8 cellular contexts compared by ENCODE assay signal in genomic region chr14:66508846-66509621, GRCh38. TPM values are rescaled to one million over a fixed set of nuclear protein-coding genes. Genes with fewer than 3 reads are reported as not detected.
A peak's percentile ranks its signal among the peaks of the same experiment; 100 is the strongest.
DNase-seq lines count a peak whose midpoint lies in the region; ATAC-seq and TF ChIP-seq lines count a peak whose summit lies in the region.

No MANE protein-coding gene starts in this region.

- intact Hi-C loops in mucosa of descending colon (cut with DNase I, micrococcal nuclease): no loop called here

- H3K36me3 ChIP-seq in mucosa of descending colon (ENCODE audit: low read depth): no peaks in the 10 kb centered on the region

- peaks cover 7 to 27% of the 10 kb centered on the region in 2 donors for H3K4me1 Mint-ChIP-seq in stimulated activated naive B cell treated with anti-CD40 and anti-IgM and Interleukin-4, amounts not matched to agents 10 μg/mL and 1 μg/mL and 100 μg/mL, for 72 hours

- DNase-seq in Daoy (ENCODE audit: low read depth): peak; percentile 49
- peak; percentile 0 for DNase-seq in GOT3 (lab: John Stamatoyannopoulos, UW)
- peak; percentile 64 for DNase-seq in NCI-H2227 (lab: John Stamatoyannopoulos, UW; ENCODE audit: unreplicated experiment)
- peak; percentile 35 for DNase-seq in activated T-cell treated with anti-CD3 and anti-CD28 coated beads for 24 hours (ENCODE audit: low read depth)
- no peak for DNase-seq in epithelial cell of prostate (ENCODE audit: low read depth, low spot score)
- peak; percentile 59 to 73 (median 69) for DNase-seq in mucosa of descending colon
- peak; percentile 76 for DNase-seq in stimulated activated naive B cell treated with anti-CD40 and anti-IgM and Interleukin-4, amounts not matched to agents 10 μg/mL and 1 μg/mL and 100 μg/mL, for 72 hours

- TF ChIP-seq CTCF in mucosa of descending colon (IDR thresholded peaks at IDR 0.05): no peak

- H3K27me3 Mint-ChIP-seq in stimulated activated naive B cell treated with anti-CD40 and anti-IgM and Interleukin-4, amounts not matched to agents 10 μg/mL and 1 μg/mL and 100 μg/mL, for 72 hours: peaks cover 6 to 10% of the 10 kb centered on the region in 2 donors

- H3K9me3 Mint-ChIP-seq in stimulated activated naive B cell treated with anti-CD40 and anti-IgM and Interleukin-4, amounts not matched to agents 10 μg/mL and 1 μg/mL and 100 μg/mL, for 72 hours: no peaks in the 10 kb centered on the region

- peaks cover 7% of the 10 kb centered on the region for H3K4me1 ChIP-seq in mucosa of descending colon (ENCODE audit: low read depth)

- H3K27ac ChIP-seq in epithelial cell of prostate: peak overlapping the region; percentile 83

- peak overlapping the region; percentile 90 to 93 for H3K4me3 Mint-ChIP-seq in stimulated activated naive B cell treated with anti-CD40 and anti-IgM and Interleukin-4, amounts not matched to agents 10 μg/mL and 1 μg/mL and 100 μg/mL, for 72 hours

- H3K36me3 Mint-ChIP-seq in stimulated activated naive B cell treated with anti-CD40 and anti-IgM and Interleukin-4, amounts not matched to agents 10 μg/mL and 1 μg/mL and 100 μg/mL, for 72 hours: no peaks in the 10 kb centered on the region

- H3K27ac Mint-ChIP-seq in stimulated activated naive B cell treated with anti-CD40 and anti-IgM and Interleukin-4, amounts not matched to agents 10 μg/mL and 1 μg/mL and 100 μg/mL, for 72 hours: peak overlapping the region; percentile 81

- peak overlapping the region; percentile 67 for H3K4me3 ChIP-seq in mucosa of descending colon

- H3K9me3 ChIP-seq in mucosa of descending colon: no peaks in the 10 kb centered on the region

- ATAC-seq in mucosa of descending colon: peak; percentile 19
- peak; percentile 44 to 50 for ATAC-seq in stimulated activated naive B cell treated with anti-CD40 and anti-IgM and Interleukin-4, amounts not matched to agents 10 μg/mL and 1 μg/mL and 100 μg/mL, for 72 hours (replicated peaks)
- ATAC-seq in GM18870 (IDR thresholded peaks at IDR 0.05; ENCODE audit: unreplicated experiment): no peak

RNA-seq across cellular contexts. Expression of gene GPHN, which starts 1.1 kb away (rescaled TPM):
- 13.4 and 21.9 TPM in 2 replicates for total RNA-seq in Daoy (2014; rRNA removed; shearing (Covaris generic))
- 10 to 100 TPM; 32.8 to 57.0 (median 38.1) TPM for total RNA-seq in mucosa of descending colon

RNA-seq across cellular contexts. Expression of gene CCDC196, which starts 22.9 kb away (rescaled TPM):
- not detected in 2 replicates for total RNA-seq in Daoy (2014; rRNA removed; shearing (Covaris generic))
- 1 to 10 TPM in 1 of 3 donors, under 1 TPM in 1, not detected in 1; 0.98 to 2.1 TPM for total RNA-seq in mucosa of descending colon
